Comparison of ENCODE assay signal across 1 cellular context in the genomic region with DNA sequence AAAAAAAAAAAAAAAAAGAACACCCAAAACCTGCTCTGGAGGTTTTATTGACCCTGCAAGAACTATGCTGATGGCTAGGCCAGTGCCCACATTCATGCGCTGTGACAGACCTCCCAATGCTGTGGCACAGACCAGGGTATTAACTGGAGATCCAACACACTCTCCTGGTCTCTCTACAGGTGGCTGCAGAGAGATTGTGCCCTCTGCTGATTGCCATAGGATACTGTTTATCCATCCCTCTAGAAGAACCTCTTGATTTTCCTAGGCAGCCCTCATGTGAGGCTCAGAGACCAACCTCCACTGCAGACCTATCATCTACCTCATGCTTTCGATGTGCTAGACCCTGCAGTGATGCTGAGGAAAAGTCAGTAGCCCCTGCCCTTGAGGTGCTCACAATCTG.
TF ChIP-seq lines count a peak whose summit lies in the region.

No MANE protein-coding gene starts in this region.

TF ChIP-seq in HepG2, 621 proteins besides CTCF, POLR2A, EP300 and RAD21 (continued from another document):
- TF ChIP-seq, protein P1, sequence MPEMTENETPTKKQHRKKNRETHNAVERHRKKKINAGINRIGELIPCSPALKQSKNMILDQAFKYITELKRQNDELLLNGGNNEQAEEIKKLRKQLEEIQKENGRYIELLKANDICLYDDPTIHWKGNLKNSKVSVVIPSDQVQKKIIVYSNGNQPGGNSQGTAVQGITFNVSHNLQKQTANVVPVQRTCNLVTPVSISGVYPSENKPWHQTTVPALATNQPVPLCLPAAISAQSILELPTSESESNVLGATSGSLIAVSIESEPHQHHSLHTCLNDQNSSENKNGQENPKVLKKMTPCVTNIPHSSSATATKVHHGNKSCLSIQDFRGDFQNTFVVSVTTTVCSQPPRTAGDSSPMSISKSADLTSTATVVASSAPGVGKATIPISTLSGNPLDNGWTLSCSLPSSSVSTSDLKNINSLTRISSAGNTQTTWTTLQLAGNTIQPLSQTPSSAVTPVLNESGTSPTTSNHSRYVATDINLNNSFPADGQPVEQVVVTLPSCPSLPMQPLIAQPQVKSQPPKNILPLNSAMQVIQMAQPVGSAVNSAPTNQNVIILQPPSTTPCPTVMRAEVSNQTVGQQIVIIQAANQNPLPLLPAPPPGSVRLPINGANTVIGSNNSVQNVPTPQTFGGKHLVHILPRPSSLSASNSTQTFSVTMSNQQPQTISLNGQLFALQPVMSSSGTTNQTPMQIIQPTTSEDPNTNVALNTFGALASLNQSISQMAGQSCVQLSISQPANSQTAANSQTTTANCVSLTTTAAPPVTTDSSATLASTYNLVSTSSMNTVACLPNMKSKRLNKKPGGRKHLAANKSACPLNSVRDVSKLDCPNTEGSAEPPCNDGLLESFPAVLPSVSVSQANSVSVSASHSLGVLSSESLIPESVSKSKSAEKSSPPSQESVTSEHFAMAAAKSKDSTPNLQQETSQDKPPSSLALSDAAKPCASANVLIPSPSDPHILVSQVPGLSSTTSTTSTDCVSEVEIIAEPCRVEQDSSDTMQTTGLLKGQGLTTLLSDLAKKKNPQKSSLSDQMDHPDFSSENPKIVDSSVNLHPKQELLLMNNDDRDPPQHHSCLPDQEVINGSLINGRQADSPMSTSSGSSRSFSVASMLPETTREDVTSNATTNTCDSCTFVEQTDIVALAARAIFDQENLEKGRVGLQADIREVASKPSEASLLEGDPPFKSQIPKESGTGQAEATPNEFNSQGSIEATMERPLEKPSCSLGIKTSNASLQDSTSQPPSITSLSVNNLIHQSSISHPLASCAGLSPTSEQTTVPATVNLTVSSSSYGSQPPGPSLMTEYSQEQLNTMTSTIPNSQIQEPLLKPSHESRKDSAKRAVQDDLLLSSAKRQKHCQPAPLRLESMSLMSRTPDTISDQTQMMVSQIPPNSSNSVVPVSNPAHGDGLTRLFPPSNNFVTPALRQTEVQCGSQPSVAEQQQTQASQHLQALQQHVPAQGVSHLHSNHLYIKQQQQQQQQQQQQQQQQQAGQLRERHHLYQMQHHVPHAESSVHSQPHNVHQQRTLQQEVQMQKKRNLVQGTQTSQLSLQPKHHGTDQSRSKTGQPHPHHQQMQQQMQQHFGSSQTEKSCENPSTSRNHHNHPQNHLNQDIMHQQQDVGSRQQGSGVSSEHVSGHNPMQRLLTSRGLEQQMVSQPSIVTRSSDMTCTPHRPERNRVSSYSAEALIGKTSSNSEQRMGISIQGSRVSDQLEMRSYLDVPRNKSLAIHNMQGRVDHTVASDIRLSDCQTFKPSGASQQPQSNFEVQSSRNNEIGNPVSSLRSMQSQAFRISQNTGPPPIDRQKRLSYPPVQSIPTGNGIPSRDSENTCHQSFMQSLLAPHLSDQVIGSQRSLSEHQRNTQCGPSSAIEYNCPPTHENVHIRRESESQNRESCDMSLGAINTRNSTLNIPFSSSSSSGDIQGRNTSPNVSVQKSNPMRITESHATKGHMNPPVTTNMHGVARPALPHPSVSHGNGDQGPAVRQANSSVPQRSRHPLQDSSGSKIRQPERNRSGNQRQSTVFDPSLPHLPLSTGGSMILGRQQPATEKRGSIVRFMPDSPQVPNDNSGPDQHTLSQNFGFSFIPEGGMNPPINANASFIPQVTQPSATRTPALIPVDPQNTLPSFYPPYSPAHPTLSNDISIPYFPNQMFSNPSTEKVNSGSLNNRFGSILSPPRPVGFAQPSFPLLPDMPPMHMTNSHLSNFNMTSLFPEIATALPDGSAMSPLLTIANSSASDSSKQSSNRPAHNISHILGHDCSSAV (CRISPR knock-in tag; IDR thresholded peaks at IDR 0.05; ENCODE audit: borderline replicate concordance), result no peak
- TF ChIP-seq RFXANK (CRISPR knock-in tag; IDR thresholded peaks at IDR 0.05) (no peak), CCAR2 (optimal IDR thresholded peaks at IDR 0.05; ENCODE audit: low read depth, low read length) (no peak), ZNF138 (CRISPR knock-in tag; IDR thresholded peaks at IDR 0.05; ENCODE audit: low read depth) (no peak), FOXA3 (CRISPR knock-in tag; IDR thresholded peaks at IDR 0.05) (no peak), ZNF619 (CRISPR knock-in tag; IDR thresholded peaks at IDR 0.05) (no peak), MAF1 (CRISPR knock-in tag; IDR thresholded peaks at IDR 0.05; ENCODE audit: borderline replicate concordance) (no peak), ZNF549 (CRISPR knock-in tag; IDR thresholded peaks at IDR 0.05) (no peak), ZNF232 (CRISPR knock-in tag; IDR thresholded peaks at IDR 0.05; ENCODE audit: borderline replicate concordance) (no peak), ZFP90 (CRISPR knock-in tag; IDR thresholded peaks at IDR 0.05; ENCODE audit: borderline replicate concordance) (no peak), TOPORS (CRISPR knock-in tag; IDR thresholded peaks at IDR 0.05) (no peak), RELA (CRISPR knock-in tag; IDR thresholded peaks at IDR 0.05) (no peak), YEATS2 (CRISPR knock-in tag; IDR thresholded peaks at IDR 0.05; ENCODE audit: borderline replicate concordance) (no peak)
- TF ChIP-seq, protein P2, sequence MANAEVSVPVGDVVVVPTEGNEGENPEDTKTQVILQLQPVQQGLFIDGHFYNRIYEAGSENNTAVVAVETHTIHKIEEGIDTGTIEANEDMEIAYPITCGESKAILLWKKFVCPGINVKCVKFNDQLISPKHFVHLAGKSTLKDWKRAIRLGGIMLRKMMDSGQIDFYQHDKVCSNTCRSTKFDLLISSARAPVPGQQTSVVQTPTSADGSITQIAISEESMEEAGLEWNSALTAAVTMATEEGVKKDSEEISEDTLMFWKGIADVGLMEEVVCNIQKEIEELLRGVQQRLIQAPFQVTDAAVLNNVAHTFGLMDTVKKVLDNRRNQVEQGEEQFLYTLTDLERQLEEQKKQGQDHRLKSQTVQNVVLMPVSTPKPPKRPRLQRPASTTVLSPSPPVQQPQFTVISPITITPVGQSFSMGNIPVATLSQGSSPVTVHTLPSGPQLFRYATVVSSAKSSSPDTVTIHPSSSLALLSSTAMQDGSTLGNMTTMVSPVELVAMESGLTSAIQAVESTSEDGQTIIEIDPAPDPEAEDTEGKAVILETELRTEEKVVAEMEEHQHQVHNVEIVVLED (CRISPR knock-in tag; IDR thresholded peaks at IDR 0.05; ENCODE audit: borderline replicate concordance), result no peak
- TF ChIP-seq, protein P3, sequence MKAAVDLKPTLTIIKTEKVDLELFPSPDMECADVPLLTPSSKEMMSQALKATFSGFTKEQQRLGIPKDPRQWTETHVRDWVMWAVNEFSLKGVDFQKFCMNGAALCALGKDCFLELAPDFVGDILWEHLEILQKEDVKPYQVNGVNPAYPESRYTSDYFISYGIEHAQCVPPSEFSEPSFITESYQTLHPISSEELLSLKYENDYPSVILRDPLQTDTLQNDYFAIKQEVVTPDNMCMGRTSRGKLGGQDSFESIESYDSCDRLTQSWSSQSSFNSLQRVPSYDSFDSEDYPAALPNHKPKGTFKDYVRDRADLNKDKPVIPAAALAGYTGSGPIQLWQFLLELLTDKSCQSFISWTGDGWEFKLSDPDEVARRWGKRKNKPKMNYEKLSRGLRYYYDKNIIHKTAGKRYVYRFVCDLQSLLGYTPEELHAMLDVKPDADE (CRISPR knock-in tag; IDR thresholded peaks at IDR 0.05), result no peak
- TF ChIP-seq, protein P4, sequence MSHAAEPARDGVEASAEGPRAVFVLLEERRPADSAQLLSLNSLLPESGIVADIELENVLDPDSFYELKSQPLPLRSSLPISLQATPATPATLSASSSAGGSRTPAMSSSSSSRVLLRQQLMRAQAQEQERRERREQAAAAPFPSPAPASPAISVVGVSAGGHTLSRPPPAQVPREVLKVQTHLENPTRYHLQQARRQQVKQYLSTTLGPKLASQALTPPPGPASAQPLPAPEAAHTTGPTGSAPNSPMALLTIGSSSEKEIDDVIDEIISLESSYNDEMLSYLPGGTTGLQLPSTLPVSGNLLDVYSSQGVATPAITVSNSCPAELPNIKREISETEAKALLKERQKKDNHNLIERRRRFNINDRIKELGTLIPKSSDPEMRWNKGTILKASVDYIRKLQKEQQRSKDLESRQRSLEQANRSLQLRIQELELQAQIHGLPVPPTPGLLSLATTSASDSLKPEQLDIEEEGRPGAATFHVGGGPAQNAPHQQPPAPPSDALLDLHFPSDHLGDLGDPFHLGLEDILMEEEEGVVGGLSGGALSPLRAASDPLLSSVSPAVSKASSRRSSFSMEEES (CRISPR knock-in tag; IDR thresholded peaks at IDR 0.05), result no peak
- TF ChIP-seq, protein P5, sequence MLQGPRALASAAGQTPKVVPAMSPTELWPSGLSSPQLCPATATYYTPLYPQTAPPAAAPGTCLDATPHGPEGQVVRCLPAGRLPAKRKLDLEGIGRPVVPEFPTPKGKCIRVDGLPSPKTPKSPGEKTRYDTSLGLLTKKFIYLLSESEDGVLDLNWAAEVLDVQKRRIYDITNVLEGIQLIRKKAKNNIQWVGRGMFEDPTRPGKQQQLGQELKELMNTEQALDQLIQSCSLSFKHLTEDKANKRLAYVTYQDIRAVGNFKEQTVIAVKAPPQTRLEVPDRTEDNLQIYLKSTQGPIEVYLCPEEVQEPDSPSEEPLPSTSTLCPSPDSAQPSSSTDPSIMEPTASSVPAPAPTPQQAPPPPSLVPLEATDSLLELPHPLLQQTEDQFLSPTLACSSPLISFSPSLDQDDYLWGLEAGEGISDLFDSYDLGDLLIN (CRISPR knock-in tag; IDR thresholded peaks at IDR 0.05; ENCODE audit: borderline replicate concordance), result no peak
